Comparison of ENCODE assay signal across 14 cellular contexts in genomic region chr3:105679951-105680350, GRCh38.
DNase-seq lines count a peak whose midpoint lies in the region; ATAC-seq and TF ChIP-seq lines count a peak whose summit lies in the region.
"Had no signal": no experiment of that assay in that cellular context is flagged by ENCODE, and none has a peak within 500 bp of the region (broad histone marks: within the 10 kb centered on the region; RNA-seq: fewer than 3 reads in every experiment).

No MANE protein-coding gene starts in this region.

- H3K36me3 Mint-ChIP-seq in activated CD4-positive, alpha-beta T cell treated with anti-CD3 and anti-CD28 coated beads, Interleukin-2, amount 10 ng/mL, durations not matched to agents 24 days and 14 days (ENCODE audit: low read depth) = peaks cover 75% of the 10 kb centered on the region
- peaks cover 26% of the 10 kb centered on the region for H3K36me3 Mint-ChIP-seq in activated naive CD8-positive, alpha-beta T cell
- H3K36me3 Mint-ChIP-seq in activated naive CD8-positive, alpha-beta T cell treated with anti-CD3 and anti-CD28 coated beads for 36 hours = peaks cover 43% of the 10 kb centered on the region
- H3K36me3 Mint-ChIP-seq in central memory CD8-positive, alpha-beta T cell (ENCODE audit: insufficient read depth) = peaks cover 52% of the 10 kb centered on the region
- peaks cover 8% of the 10 kb centered on the region for H3K36me3 Mint-ChIP-seq in glutamatergic neuron (ENCODE audit: unreplicated experiment)

- no peak for ATAC-seq in central memory CD8-positive, alpha-beta T cell (replicated peaks; ENCODE audit: extremely low read depth, poor library complexity, severe bottlenecking)
- ATAC-seq in GM21423 (IDR thresholded peaks at IDR 0.05; ENCODE audit: unreplicated experiment) = no peak

- no peak for DNase-seq in activated CD4-positive, alpha-beta T cell treated with anti-CD3 and anti-CD28 coated beads, Interleukin-2, amount 10 ng/mL, durations not matched to agents 24 days and 14 days
- DNase-seq in activated CD4-positive, alpha-beta T cell treated with anti-CD3 and anti-CD28 coated beads for 4 hours = no peak
- DNase-seq in activated naive CD8-positive, alpha-beta T cell treated with anti-CD3 and anti-CD28 coated beads for 36 hours = no peak
- DNase-seq in central memory CD8-positive, alpha-beta T cell (ENCODE audit: low spot score in 2 of 2) = no peak
- DNase-seq in glutamatergic neuron = no peak
- DNase-seq: CD4-positive, alpha-beta memory T cell; DMS153; DMS79; GDM1; GM23248; HCEC 1CT had no signal

- intact Hi-C loops in activated CD4-positive, alpha-beta T cell treated with anti-CD3 and anti-CD28 coated beads, Interleukin-2, amount 10 ng/mL, durations not matched to agents 24 days and 14 days (cut with micrococcal nuclease) = loop anchor here (10.0 kb wide), 1 partner anchor 1385 kb away; no protein-coding TSS in a partner anchor

- peaks cover 15% of the 10 kb centered on the region for H3K9me3 Mint-ChIP-seq in activated CD4-positive, alpha-beta T cell treated with anti-CD3 and anti-CD28 coated beads, Interleukin-2, amount 10 ng/mL, durations not matched to agents 24 days and 14 days
- H3K9me3 Mint-ChIP-seq in activated naive CD8-positive, alpha-beta T cell (ENCODE audit: low read depth) = no peaks in the 10 kb centered on the region
- peaks cover 4% of the 10 kb centered on the region for H3K9me3 Mint-ChIP-seq in activated naive CD8-positive, alpha-beta T cell treated with anti-CD3 and anti-CD28 coated beads for 36 hours
- H3K9me3 Mint-ChIP-seq in central memory CD8-positive, alpha-beta T cell = no peaks in the 10 kb centered on the region
- H3K9me3 Mint-ChIP-seq in glutamatergic neuron (ENCODE audit: unreplicated experiment) = peaks cover 2% of the 10 kb centered on the region
- H3K9me3 Mint-ChIP-seq: CD4-positive, alpha-beta memory T cell had no signal

- H3K27ac Mint-ChIP-seq in activated CD4-positive, alpha-beta T cell treated with anti-CD3 and anti-CD28 coated beads, Interleukin-2, amount 10 ng/mL, durations not matched to agents 24 days and 14 days = peak overlapping the region; percentile 62
- peak overlapping the region; percentile 9 for H3K27ac Mint-ChIP-seq in activated naive CD8-positive, alpha-beta T cell
- no peak overlapping the region for H3K27ac Mint-ChIP-seq in activated naive CD8-positive, alpha-beta T cell treated with anti-CD3 and anti-CD28 coated beads for 36 hours
- peak overlapping the region; percentile 2 for H3K27ac Mint-ChIP-seq in central memory CD8-positive, alpha-beta T cell (ENCODE audit: low read depth)
- no peak overlapping the region for H3K27ac Mint-ChIP-seq in glutamatergic neuron (ENCODE audit: unreplicated experiment)
- H3K27ac Mint-ChIP-seq: CD14-positive monocyte had no signal

- H3K4me1 Mint-ChIP-seq in activated CD4-positive, alpha-beta T cell treated with anti-CD3 and anti-CD28 coated beads, Interleukin-2, amount 10 ng/mL, durations not matched to agents 24 days and 14 days = peaks cover 15% of the 10 kb centered on the region
- peaks cover 10% of the 10 kb centered on the region for H3K4me1 Mint-ChIP-seq in activated naive CD8-positive, alpha-beta T cell (ENCODE audit: low read depth)
- peaks cover 12% of the 10 kb centered on the region for H3K4me1 Mint-ChIP-seq in activated naive CD8-positive, alpha-beta T cell treated with anti-CD3 and anti-CD28 coated beads for 36 hours
- peaks cover under 1% of the 10 kb centered on the region for H3K4me1 Mint-ChIP-seq in central memory CD8-positive, alpha-beta T cell
- no peaks in the 10 kb centered on the region for H3K4me1 Mint-ChIP-seq in glutamatergic neuron (ENCODE audit: low read depth, unreplicated experiment)
- H3K4me1 Mint-ChIP-seq: CD14-positive monocyte had no signal

- TF ChIP-seq CTCF in glutamatergic neuron (IDR thresholded peaks at IDR 0.05; ENCODE audit: partially characterized antibody, unreplicated experiment) = no peak

- no peaks in the 10 kb centered on the region for H3K27me3 Mint-ChIP-seq in activated CD4-positive, alpha-beta T cell treated with anti-CD3 and anti-CD28 coated beads, Interleukin-2, amount 10 ng/mL, durations not matched to agents 24 days and 14 days
- H3K27me3 Mint-ChIP-seq in activated naive CD8-positive, alpha-beta T cell = no peaks in the 10 kb centered on the region
- H3K27me3 Mint-ChIP-seq in activated naive CD8-positive, alpha-beta T cell treated with anti-CD3 and anti-CD28 coated beads for 36 hours = no peaks in the 10 kb centered on the region
- no peaks in the 10 kb centered on the region for H3K27me3 Mint-ChIP-seq in central memory CD8-positive, alpha-beta T cell
- no peaks in the 10 kb centered on the region for H3K27me3 Mint-ChIP-seq in glutamatergic neuron (ENCODE audit: unreplicated experiment)
- H3K27me3 Mint-ChIP-seq: CD4-positive, alpha-beta memory T cell had no signal

- H3K4me3 Mint-ChIP-seq in activated CD4-positive, alpha-beta T cell treated with anti-CD3 and anti-CD28 coated beads, Interleukin-2, amount 10 ng/mL, durations not matched to agents 24 days and 14 days = no peak overlapping the region
- H3K4me3 Mint-ChIP-seq in activated naive CD8-positive, alpha-beta T cell = no peak overlapping the region
- no peak overlapping the region for H3K4me3 Mint-ChIP-seq in activated naive CD8-positive, alpha-beta T cell treated with anti-CD3 and anti-CD28 coated beads for 36 hours
- H3K4me3 Mint-ChIP-seq in central memory CD8-positive, alpha-beta T cell = no peak overlapping the region
- no peak overlapping the region for H3K4me3 Mint-ChIP-seq in glutamatergic neuron (ENCODE audit: unreplicated experiment)
- H3K4me3 Mint-ChIP-seq: CD14-positive monocyte; CD4-positive, alpha-beta memory T cell had no signal

Comparison
In these comparisons a context has a peak if more than half of its experiments do, and no peak if none do; other contexts are left out.
1. H3K27ac Mint-ChIP-seq: peak in activated CD4-positive, alpha-beta T cell treated with anti-CD3 and anti-CD28 coated beads, Interleukin-2, amount 10 ng/mL, durations not matched to agents 24 days and 14 days (single experiment), activated naive CD8-positive, alpha-beta T cell (single experiment) and central memory CD8-positive, alpha-beta T cell (single experiment); none in activated naive CD8-positive, alpha-beta T cell treated with anti-CD3 and anti-CD28 coated beads for 36 hours (single experiment) and glutamatergic neuron (single experiment).